In the genomic region with DNA sequence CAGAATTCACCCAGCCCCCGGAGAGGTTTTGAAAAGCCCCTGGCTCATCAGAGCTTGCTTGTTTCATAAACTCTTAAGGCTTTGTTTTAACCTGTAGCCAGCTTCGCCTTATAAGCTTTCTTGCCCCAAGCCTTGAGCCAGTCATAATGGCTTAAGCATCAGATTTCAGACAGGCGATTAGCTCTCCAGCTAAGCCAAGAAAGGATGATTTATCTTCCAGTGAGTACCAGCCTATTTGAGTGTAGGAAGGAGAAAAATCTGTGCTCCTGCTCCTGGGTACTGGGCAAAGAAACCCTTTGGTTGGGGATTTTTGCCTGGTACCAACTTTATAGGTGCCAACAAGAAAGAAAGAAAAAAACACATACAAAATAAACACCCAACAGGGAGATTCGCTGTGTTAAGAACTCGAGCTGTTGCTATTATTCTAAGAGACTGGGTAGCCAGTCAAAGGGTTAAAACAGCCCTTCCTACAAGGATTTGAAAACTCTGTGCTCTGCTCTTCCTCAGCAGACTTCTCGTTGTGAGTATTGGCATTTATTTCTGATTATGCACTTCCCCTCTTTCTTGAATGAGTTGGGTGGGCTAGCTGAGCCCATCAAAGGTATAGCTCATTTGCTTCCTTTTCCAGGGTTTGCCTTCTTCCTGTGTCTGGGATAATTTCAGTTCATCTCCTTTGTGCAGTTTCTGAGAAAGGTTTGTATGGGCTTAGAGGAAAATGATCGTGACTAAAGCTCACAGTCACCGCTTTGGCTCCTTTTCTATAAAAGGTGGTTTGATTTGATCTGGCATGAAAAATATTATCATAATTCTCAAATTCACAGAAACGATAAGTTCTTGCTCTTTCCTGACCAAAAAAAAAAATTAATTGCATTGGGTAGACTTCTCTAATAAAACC, we compare ENCODE assay signal across 8 cellular contexts.
A peak's percentile ranks its signal among the peaks of the same experiment; 100 is the strongest.
DNase-seq lines count a peak whose midpoint lies in the region; TF ChIP-seq lines count a peak whose summit lies in the region.
"Had no signal": no experiment of that assay in that cellular context is flagged by ENCODE, and none has a peak within 500 bp of the region (broad histone marks: within the 10 kb centered on the region; RNA-seq: fewer than 3 reads in every experiment).

No MANE protein-coding gene starts in this region.

- no peaks in the 10 kb centered on the region for H3K9me3 ChIP-seq in thymus (ENCODE audit: control insufficient read depth)

- H3K27ac ChIP-seq in thymus (ENCODE audit: low read depth), result peak overlapping the region; percentile 1

- TF ChIP-seq CTCF in cardiac fibroblast (IDR thresholded peaks at IDR 0.05; ENCODE audit: low read depth, low read length), result no peak

- no peaks in the 10 kb centered on the region for H3K36me3 ChIP-seq in thymus (ENCODE audit: control insufficient read depth, insufficient read depth)

- peak overlapping the region in 1 of 2 donors; percentile 31 for H3K4me3 ChIP-seq in cardiac fibroblast (replicated peaks in 1 of 2; ENCODE audit: low read depth in 2 of 2, low read length in 2 of 2)
- H3K4me3 ChIP-seq in thymus (ENCODE audit: low read length), result no peak overlapping the region

- 82% methylated on average over 9 of the region's 9 CpGs for WGBS in thymus

- no peaks in the 10 kb centered on the region for H3K27me3 ChIP-seq in thymus (ENCODE audit: control insufficient read depth, insufficient read depth)

- no peaks in the 10 kb centered on the region for H3K4me1 ChIP-seq in thymus (ENCODE audit: control insufficient read depth, insufficient read depth, low read length)

- DNase-seq in LHCN-M2 (ENCODE audit: low read depth) (peak; percentile 89), cardiac fibroblast (ENCODE audit: low read depth in 2 of 2) (peak; percentile 47 to 56), left kidney (ENCODE audit: low read depth, low spot score) (peak; percentile 94), NCI-H2029 (lab: John Stamatoyannopoulos, UW) (no peak), HK-2 (ENCODE audit: unreplicated experiment) (no peak), GOT3 (lab: John Stamatoyannopoulos, UW) (no peak)
- DNase-seq: activated naive CD4-positive, alpha-beta T cell treated with anti-CD3 and anti-CD28 coated beads, Interleukin-2, amount 10 ng/mL, durations not matched to agents 7 days and 5 days had no signal

Comparison
In these comparisons a context has a peak if more than half of its experiments do, and no peak if none do; other contexts are left out.
1. DNase-seq: peak in LHCN-M2 (single experiment), cardiac fibroblast (2 of 2) and left kidney (single experiment); none in NCI-H2029 (single experiment), HK-2 (single experiment) and GOT3 (single experiment).